In genomic region chr3:36776436-36776835, GRCh38 we compare ENCODE assay signal across 15 cellular contexts. TPM values are rescaled to one million over a fixed set of nuclear protein-coding genes. Genes with fewer than 3 reads are reported as not detected.
DNase-seq lines count a peak whose midpoint lies in the region; ATAC-seq and TF ChIP-seq lines count a peak whose summit lies in the region.
"Had no signal": no experiment of that assay in that cellular context is flagged by ENCODE, and none has a peak within 500 bp of the region (broad histone marks: within the 10 kb centered on the region; RNA-seq: fewer than 3 reads in every experiment).

No MANE protein-coding gene starts in this region.

- no peak overlapping the region for H3K4me3 Mint-ChIP-seq in endodermal cell

- H3K27ac Mint-ChIP-seq in endodermal cell, result no peak overlapping the region

- peaks cover 12% of the 10 kb centered on the region for H3K4me1 ChIP-seq in endodermal cell (ENCODE audit: control insufficient read depth, insufficient read depth, low read length)

- 60 to 71% methylated on average over 1 to 2 of the region's 2 CpGs for WGBS in endodermal cell (ENCODE audit: insufficient coverage in 1 of 2, insufficient read length in 1 of 2), 2 experiments

- no peak overlapping the region for H3K27ac ChIP-seq in endodermal cell (ENCODE audit: low read depth, low read length)

- H3K9me3 Mint-ChIP-seq in endodermal cell, result no peaks in the 10 kb centered on the region

- ATAC-seq in GM21717 (IDR thresholded peaks at IDR 0.05; ENCODE audit: unreplicated experiment), result no peak

- H3K4me1 Mint-ChIP-seq in endodermal cell, result peaks cover 42% of the 10 kb centered on the region

- H3K9ac ChIP-seq in endodermal cell (ENCODE audit: extremely low read depth, low read length, poor library complexity, severe bottlenecking), result no peak overlapping the region

- H3K4me3 ChIP-seq in endodermal cell (ENCODE audit: low read length), result peak overlapping the region; percentile 43

- no peaks in the 10 kb centered on the region for H3K27me3 ChIP-seq in endodermal cell (ENCODE audit: control insufficient read depth, insufficient read depth, low read length, poor library complexity, severe bottlenecking)

- H3K9me3 ChIP-seq in endodermal cell (ENCODE audit: control insufficient read depth, low read length), result no peaks in the 10 kb centered on the region

- H3K27me3 Mint-ChIP-seq in endodermal cell (ENCODE audit: insufficient read depth), result no peaks in the 10 kb centered on the region

- H3K36me3 ChIP-seq in endodermal cell (ENCODE audit: control insufficient read depth, insufficient read depth, low read length), result no peaks in the 10 kb centered on the region

- DNase-seq in SIG-M5 treated with dmso at 0.1 percent for 504 hours (lab: John Stamatoyannopoulos, UW; ENCODE audit: unreplicated experiment), result peak; percentile 8
- DNase-seq in SIG-M5 (lab: John Stamatoyannopoulos, UW), result no peak
- peak; percentile 42 for DNase-seq in OCI-M1 (lab: John Stamatoyannopoulos, UW)
- no peak for DNase-seq in endodermal cell
- DNase-seq in putamen (ENCODE audit: low spot score), result peak; percentile 66
- DNase-seq in NCI-H146 (lab: John Stamatoyannopoulos, UW), result no peak
- no peak for DNase-seq in DMS53 (lab: John Stamatoyannopoulos, UW)
- DNase-seq: C1 segment of cervical spinal cord, NCI-H1417 treated with DMSO at 0.1 percent for 48 hours, NCI-H2029 treated with DMSO at 0.1 percent for 48 hours, NCI-H510A, NCI-H774, SHP77 had no signal

- TF ChIP-seq CTCF in endodermal cell (conservative IDR thresholded peaks at IDR 0.05), result no peak

- H3K36me3 Mint-ChIP-seq in endodermal cell (ENCODE audit: low read depth), result no peaks in the 10 kb centered on the region

RNA-seq across cellular contexts. Expression of gene DCLK3, which starts 12.1 kb away (rescaled TPM):
- 1 to 10 TPM; 2.1 to 3.9 TPM for total RNA-seq in endodermal cell
- polyA plus RNA-seq in endodermal cell (2013, experiment 1 of 2), result 0.64 TPM
- 0.54 TPM for polyA plus RNA-seq in endodermal cell (2013, experiment 2 of 2)
- total RNA-seq: LHCN-M2 had no signal

Comparison
In these comparisons a context has a peak if more than half of its experiments do, and no peak if none do; other contexts are left out.
1. DNase-seq: peak in SIG-M5 treated with dmso at 0.1 percent for 504 hours (single experiment), OCI-M1 (single experiment) and putamen (single experiment); none in SIG-M5 (single experiment), endodermal cell (single experiment), NCI-H146 (single experiment) and DMS53 (single experiment).